Comparison of ENCODE assay signal across 1 cellular context in the genomic region with DNA sequence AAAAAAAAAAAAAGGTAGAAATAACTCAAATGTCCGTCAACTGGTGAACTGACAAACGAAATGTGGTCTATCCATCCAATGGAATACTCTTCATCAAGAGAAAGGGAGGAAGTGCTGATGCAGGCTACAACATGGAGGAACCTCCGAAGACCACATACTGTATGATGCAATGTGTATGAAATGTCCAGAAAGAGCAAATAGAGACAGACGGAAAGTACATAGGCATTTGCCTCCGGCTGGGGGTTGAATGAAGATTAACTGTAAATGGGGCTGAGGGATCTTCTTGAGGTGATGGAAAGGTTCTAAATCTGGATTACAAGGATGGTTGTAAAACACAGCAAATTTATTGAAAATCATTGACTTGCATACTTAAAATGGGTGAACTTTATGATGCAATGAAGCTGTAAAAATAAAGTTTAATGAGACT.
TF ChIP-seq lines count a peak whose summit lies in the region.

No MANE protein-coding gene starts in this region.

TF ChIP-seq in HepG2, 621 proteins besides CTCF, POLR2A, EP300 and RAD21 (continued from another document and continues in another):
- TF ChIP-seq KLF11 (CRISPR knock-in tag; IDR thresholded peaks at IDR 0.05) (0 out of 2 replicates have a peak, but pooled peaks have one; percentile 43), IRF2 (CRISPR knock-in tag; IDR thresholded peaks at IDR 0.05) (peak; percentile 45; the same call in 1 of the 2 replicates), SIX4 (CRISPR knock-in tag; IDR thresholded peaks at IDR 0.05) (0 out of 2 replicates have a peak, but pooled peaks have one; percentile 22), FLYWCH1 (CRISPR knock-in tag; IDR thresholded peaks at IDR 0.05) (no peak), TBX3 (IDR thresholded peaks at IDR 0.05; ENCODE audit: borderline replicate concordance) (no peak), SRSF1 (optimal IDR thresholded peaks at IDR 0.05; ENCODE audit: low read depth, low read length) (no peak), ZMYM3 (CRISPR knock-in tag; IDR thresholded peaks at IDR 0.05) (no peak), ZNF546 (CRISPR knock-in tag; conservative IDR thresholded peaks at IDR 0.05) (no peak), AKAP8 (CRISPR knock-in tag; IDR thresholded peaks at IDR 0.05) (no peak), KLF16 (CRISPR knock-in tag; IDR thresholded peaks at IDR 0.05) (peak in 1 of 2 experiments; percentile 50; a peak in 1 of 4 replicates), FOSL2 (CRISPR knock-in tag; IDR thresholded peaks at IDR 0.05) (peak; percentile 52), ZNF747 (CRISPR knock-in tag; IDR thresholded peaks at IDR 0.05; ENCODE audit: borderline replicate concordance) (no peak), HNRNPL (IDR thresholded peaks at IDR 0.05; ENCODE audit: low read depth, low read length) (no peak), NR2F2 (IDR thresholded peaks at IDR 0.05; ENCODE audit: borderline replicate concordance, low read depth) (no peak), CBFB (CRISPR knock-in tag; IDR thresholded peaks at IDR 0.05) (0 out of 2 replicates have a peak, but pooled peaks have one; percentile 36), THAP11 (CRISPR knock-in tag; IDR thresholded peaks at IDR 0.05) (peak; percentile 69), MAZ (IDR thresholded peaks at IDR 0.05; ENCODE audit: borderline replicate concordance, low read depth, low read length) (no peak), MAZ (CRISPR knock-in tag; IDR thresholded peaks at IDR 0.05; ENCODE audit: low read depth) (no peak), ZNF331 (CRISPR knock-in tag; IDR thresholded peaks at IDR 0.05) (peak; percentile 65; the same call in 1 of the 2 replicates), ZNF24 (IDR thresholded peaks at IDR 0.05) (no peak), ZNF607 (CRISPR knock-in tag; IDR thresholded peaks at IDR 0.05; ENCODE audit: borderline replicate concordance) (no peak), ZNF484 (CRISPR knock-in tag; IDR thresholded peaks at IDR 0.05; ENCODE audit: borderline replicate concordance, low read depth) (no peak), ZNF350 (CRISPR knock-in tag; IDR thresholded peaks at IDR 0.05; ENCODE audit: borderline replicate concordance, low read depth) (no peak), U2AF1 (optimal IDR thresholded peaks at IDR 0.05; ENCODE audit: low read depth, low read length) (no peak), CEBPB (IDR thresholded peaks at IDR 0.05; ENCODE audit: borderline replicate concordance, low read depth, low read length) (peak; percentile 93), ZKSCAN8 (CRISPR knock-in tag; IDR thresholded peaks at IDR 0.05; ENCODE audit: borderline replicate concordance) (peak; percentile 51; the same call in 1 of the 2 replicates), TFAP4 (IDR thresholded peaks at IDR 0.05; ENCODE audit: borderline replicate concordance, low read depth) (no peak), ZNF260 (CRISPR knock-in tag; IDR thresholded peaks at IDR 0.05; ENCODE audit: borderline replicate concordance, low read depth) (no peak), HNF4G (IDR thresholded peaks at IDR 0.05; ENCODE audit: borderline replicate concordance, low read depth, low read length) (no peak; the same call in 1 of the 2 replicates), HNF4G (CRISPR knock-in tag; IDR thresholded peaks at IDR 0.05; ENCODE audit: borderline replicate concordance, low read depth) (no peak), XBP1 (CRISPR knock-in tag; IDR thresholded peaks at IDR 0.05) (no peak), DNMT3B (CRISPR knock-in tag; conservative IDR thresholded peaks at IDR 0.05) (no peak), HNRNPUL1 (IDR thresholded peaks at IDR 0.05; ENCODE audit: low read depth, low read length) (no peak), LCORL (IDR thresholded peaks at IDR 0.05) (no peak), LCORL (CRISPR knock-in tag; IDR thresholded peaks at IDR 0.05) (no peak; the same call in 1 of the 2 replicates), FOXA3 (CRISPR knock-in tag; IDR thresholded peaks at IDR 0.05) (peak; percentile 92), SKIL (CRISPR knock-in tag; IDR thresholded peaks at IDR 0.05; ENCODE audit: borderline replicate concordance) (0 out of 2 replicates have a peak, but pooled peaks have one; percentile 19), ELF3 (CRISPR knock-in tag; IDR thresholded peaks at IDR 0.05) (peak; percentile 86), HNRNPLL (IDR thresholded peaks at IDR 0.05; ENCODE audit: low read depth, low read length, poor library complexity, severe bottlenecking) (no peak), FOXP4 (CRISPR knock-in tag; IDR thresholded peaks at IDR 0.05) (peak; percentile 25; the same call in 1 of the 2 replicates), SCMH1 (CRISPR knock-in tag; IDR thresholded peaks at IDR 0.05; ENCODE audit: borderline replicate concordance) (no peak), FOXK1 (CRISPR knock-in tag; IDR thresholded peaks at IDR 0.05; ENCODE audit: borderline replicate concordance, low read depth) (no peak), ZSCAN29 (CRISPR knock-in tag; conservative IDR thresholded peaks at IDR 0.05) (no peak), SIN3A (IDR thresholded peaks at IDR 0.05; ENCODE audit: borderline replicate concordance, low read depth, low read length) (no peak), PPARG (CRISPR knock-in tag; conservative IDR thresholded peaks at IDR 0.05) (no peak), MYNN (CRISPR knock-in tag; IDR thresholded peaks at IDR 0.05; ENCODE audit: low read depth) (no peak)
- TF ChIP-seq, protein P1, sequence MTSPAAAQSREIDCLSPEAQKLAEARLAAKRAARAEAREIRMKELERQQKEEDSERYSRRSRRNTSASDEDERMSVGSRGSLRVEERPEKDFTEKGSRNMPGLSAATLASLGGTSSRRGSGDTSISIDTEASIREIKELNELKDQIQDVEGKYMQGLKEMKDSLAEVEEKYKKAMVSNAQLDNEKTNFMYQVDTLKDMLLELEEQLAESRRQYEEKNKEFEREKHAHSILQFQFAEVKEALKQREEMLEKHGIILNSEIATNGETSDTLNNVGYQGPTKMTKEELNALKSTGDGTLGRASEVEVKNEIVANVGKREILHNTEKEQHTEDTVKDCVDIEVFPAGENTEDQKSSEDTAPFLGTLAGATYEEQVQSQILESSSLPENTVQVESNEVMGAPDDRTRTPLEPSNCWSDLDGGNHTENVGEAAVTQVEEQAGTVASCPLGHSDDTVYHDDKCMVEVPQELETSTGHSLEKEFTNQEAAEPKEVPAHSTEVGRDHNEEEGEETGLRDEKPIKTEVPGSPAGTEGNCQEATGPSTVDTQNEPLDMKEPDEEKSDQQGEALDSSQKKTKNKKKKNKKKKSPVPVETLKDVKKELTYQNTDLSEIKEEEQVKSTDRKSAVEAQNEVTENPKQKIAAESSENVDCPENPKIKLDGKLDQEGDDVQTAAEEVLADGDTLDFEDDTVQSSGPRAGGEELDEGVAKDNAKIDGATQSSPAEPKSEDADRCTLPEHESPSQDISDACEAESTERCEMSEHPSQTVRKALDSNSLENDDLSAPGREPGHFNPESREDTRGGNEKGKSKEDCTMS (CRISPR knock-in tag; conservative IDR thresholded peaks at IDR 0.05) = no peak
- TF ChIP-seq, protein P2, sequence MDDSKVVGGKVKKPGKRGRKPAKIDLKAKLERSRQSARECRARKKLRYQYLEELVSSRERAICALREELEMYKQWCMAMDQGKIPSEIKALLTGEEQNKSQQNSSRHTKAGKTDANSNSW (CRISPR knock-in tag; IDR thresholded peaks at IDR 0.05; ENCODE audit: borderline replicate concordance) = no peak
- TF ChIP-seq, protein P3, sequence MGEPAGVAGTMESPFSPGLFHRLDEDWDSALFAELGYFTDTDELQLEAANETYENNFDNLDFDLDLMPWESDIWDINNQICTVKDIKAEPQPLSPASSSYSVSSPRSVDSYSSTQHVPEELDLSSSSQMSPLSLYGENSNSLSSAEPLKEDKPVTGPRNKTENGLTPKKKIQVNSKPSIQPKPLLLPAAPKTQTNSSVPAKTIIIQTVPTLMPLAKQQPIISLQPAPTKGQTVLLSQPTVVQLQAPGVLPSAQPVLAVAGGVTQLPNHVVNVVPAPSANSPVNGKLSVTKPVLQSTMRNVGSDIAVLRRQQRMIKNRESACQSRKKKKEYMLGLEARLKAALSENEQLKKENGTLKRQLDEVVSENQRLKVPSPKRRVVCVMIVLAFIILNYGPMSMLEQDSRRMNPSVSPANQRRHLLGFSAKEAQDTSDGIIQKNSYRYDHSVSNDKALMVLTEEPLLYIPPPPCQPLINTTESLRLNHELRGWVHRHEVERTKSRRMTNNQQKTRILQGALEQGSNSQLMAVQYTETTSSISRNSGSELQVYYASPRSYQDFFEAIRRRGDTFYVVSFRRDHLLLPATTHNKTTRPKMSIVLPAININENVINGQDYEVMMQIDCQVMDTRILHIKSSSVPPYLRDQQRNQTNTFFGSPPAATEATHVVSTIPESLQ (CRISPR knock-in tag; conservative IDR thresholded peaks at IDR 0.05) = no peak
- TF ChIP-seq, protein P4, sequence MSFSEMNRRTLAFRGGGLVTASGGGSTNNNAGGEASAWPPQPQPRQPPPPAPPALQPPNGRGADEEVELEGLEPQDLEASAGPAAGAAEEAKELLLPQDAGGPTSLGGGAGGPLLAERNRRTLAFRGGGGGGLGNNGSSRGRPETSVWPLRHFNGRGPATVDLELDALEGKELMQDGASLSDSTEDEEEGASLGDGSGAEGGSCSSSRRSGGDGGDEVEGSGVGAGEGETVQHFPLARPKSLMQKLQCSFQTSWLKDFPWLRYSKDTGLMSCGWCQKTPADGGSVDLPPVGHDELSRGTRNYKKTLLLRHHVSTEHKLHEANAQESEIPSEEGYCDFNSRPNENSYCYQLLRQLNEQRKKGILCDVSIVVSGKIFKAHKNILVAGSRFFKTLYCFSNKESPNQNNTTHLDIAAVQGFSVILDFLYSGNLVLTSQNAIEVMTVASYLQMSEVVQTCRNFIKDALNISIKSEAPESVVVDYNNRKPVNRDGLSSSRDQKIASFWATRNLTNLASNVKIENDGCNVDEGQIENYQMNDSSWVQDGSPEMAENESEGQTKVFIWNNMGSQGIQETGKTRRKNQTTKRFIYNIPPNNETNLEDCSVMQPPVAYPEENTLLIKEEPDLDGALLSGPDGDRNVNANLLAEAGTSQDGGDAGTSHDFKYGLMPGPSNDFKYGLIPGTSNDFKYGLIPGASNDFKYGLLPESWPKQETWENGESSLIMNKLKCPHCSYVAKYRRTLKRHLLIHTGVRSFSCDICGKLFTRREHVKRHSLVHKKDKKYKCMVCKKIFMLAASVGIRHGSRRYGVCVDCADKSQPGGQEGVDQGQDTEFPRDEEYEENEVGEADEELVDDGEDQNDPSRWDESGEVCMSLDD (CRISPR knock-in tag; IDR thresholded peaks at IDR 0.05; ENCODE audit: borderline replicate concordance) = no peak
- TF ChIP-seq, protein P5, sequence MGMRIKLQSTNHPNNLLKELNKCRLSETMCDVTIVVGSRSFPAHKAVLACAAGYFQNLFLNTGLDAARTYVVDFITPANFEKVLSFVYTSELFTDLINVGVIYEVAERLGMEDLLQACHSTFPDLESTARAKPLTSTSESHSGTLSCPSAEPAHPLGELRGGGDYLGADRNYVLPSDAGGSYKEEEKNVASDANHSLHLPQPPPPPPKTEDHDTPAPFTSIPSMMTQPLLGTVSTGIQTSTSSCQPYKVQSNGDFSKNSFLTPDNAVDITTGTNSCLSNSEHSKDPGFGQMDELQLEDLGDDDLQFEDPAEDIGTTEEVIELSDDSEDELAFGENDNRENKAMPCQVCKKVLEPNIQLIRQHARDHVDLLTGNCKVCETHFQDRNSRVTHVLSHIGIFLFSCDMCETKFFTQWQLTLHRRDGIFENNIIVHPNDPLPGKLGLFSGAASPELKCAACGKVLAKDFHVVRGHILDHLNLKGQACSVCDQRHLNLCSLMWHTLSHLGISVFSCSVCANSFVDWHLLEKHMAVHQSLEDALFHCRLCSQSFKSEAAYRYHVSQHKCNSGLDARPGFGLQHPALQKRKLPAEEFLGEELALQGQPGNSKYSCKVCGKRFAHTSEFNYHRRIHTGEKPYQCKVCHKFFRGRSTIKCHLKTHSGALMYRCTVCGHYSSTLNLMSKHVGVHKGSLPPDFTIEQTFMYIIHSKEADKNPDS (CRISPR knock-in tag; IDR thresholded peaks at IDR 0.05) = no peak
- TF ChIP-seq, protein P6, sequence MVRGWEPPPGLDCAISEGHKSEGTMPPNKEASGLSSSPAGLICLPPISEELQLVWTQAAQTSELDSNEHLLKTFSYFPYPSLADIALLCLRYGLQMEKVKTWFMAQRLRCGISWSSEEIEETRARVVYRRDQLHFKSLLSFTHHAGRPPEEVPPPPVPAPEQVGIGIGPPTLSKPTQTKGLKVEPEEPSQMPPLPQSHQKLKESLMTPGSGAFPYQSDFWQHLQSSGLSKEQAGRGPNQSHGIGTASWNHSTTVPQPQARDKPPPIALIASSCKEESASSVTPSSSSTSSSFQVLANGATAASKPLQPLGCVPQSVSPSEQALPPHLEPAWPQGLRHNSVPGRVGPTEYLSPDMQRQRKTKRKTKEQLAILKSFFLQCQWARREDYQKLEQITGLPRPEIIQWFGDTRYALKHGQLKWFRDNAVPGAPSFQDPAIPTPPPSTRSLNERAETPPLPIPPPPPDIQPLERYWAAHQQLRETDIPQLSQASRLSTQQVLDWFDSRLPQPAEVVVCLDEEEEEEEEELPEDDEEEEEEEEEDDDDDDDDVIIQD (CRISPR knock-in tag; IDR thresholded peaks at IDR 0.05; ENCODE audit: low read depth) = peak; percentile 96
